In the genomic region with DNA sequence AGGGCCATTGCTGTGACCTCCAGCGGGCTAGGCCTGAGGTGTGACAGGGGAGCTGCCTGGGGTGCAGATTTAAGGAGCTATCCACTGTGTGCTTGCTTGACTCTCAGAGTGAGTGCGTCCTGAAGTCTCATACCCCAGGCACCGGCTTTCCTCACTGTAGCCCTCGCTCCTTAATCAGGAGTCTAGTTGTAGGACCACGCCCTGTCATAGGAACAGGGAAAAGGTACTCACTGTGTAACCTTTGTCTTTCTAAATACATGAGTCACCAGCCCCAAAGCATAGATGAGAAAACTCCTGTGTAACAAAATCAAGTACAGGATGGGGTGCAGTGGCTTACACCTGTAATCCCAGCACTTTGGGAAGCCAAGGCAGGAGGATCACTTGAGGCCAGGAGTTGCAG, we compare ENCODE assay signal across 1 cellular context.
TF ChIP-seq lines count a peak whose summit lies in the region.

No MANE protein-coding gene starts in this region.

TF ChIP-seq in A549, 52 proteins besides CTCF, POLR2A, EP300 and RAD21 (continued from another document):
- TF ChIP-seq, protein P1, sequence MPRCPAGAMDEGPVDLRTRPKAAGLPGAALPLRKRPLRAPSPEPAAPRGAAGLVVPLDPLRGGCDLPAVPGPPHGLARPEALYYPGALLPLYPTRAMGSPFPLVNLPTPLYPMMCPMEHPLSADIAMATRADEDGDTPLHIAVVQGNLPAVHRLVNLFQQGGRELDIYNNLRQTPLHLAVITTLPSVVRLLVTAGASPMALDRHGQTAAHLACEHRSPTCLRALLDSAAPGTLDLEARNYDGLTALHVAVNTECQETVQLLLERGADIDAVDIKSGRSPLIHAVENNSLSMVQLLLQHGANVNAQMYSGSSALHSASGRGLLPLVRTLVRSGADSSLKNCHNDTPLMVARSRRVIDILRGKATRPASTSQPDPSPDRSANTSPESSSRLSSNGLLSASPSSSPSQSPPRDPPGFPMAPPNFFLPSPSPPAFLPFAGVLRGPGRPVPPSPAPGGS (IDR thresholded peaks at IDR 0.05) = no peak
- TF ChIP-seq EHMT2 (IDR thresholded peaks at IDR 0.05; ENCODE audit: low read depth) (no peak), FOSB (CRISPR knock-in tag; IDR thresholded peaks at IDR 0.05) (no peak), HOXB13 (CRISPR knock-in tag; IDR thresholded peaks at IDR 0.05; ENCODE audit: low read depth) (no peak), ZFP36 (IDR thresholded peaks at IDR 0.05; ENCODE audit: borderline replicate concordance, partially characterized antibody) (no peak), CBX8 (IDR thresholded peaks at IDR 0.05) (no peak), KDM1A (IDR thresholded peaks at IDR 0.05; ENCODE audit: low read depth) (no peak), ZC3H11A (IDR thresholded peaks at IDR 0.05) (no peak), ZNF302 (CRISPR knock-in tag; IDR thresholded peaks at IDR 0.05) (no peak)
